In the genomic region with DNA sequence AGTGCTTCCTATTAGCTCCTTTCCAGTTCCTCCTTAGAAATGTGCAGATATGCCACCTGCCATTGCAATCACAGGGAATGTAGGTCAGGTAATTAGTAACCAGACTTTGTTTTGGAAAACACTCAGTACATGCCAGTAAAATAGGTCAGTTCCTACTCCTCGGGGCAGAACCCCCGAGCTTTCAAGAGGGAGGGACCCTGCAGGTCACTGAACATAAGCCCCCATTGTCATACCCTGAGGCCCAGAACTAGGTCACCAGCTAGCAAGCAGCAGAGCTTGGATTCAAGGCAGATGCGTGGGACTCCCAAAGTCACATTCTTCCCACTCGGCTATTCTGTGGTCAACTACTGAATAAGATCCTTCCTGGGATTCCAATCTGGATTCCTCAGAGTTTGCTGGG, we compare ENCODE assay signal across 1 cellular context.
TF ChIP-seq lines count a peak whose summit lies in the region.

No MANE protein-coding gene starts in this region.

TF ChIP-seq in GM23338, 12 proteins besides CTCF, POLR2A, EP300 and RAD21:
- TF ChIP-seq, protein P1, sequence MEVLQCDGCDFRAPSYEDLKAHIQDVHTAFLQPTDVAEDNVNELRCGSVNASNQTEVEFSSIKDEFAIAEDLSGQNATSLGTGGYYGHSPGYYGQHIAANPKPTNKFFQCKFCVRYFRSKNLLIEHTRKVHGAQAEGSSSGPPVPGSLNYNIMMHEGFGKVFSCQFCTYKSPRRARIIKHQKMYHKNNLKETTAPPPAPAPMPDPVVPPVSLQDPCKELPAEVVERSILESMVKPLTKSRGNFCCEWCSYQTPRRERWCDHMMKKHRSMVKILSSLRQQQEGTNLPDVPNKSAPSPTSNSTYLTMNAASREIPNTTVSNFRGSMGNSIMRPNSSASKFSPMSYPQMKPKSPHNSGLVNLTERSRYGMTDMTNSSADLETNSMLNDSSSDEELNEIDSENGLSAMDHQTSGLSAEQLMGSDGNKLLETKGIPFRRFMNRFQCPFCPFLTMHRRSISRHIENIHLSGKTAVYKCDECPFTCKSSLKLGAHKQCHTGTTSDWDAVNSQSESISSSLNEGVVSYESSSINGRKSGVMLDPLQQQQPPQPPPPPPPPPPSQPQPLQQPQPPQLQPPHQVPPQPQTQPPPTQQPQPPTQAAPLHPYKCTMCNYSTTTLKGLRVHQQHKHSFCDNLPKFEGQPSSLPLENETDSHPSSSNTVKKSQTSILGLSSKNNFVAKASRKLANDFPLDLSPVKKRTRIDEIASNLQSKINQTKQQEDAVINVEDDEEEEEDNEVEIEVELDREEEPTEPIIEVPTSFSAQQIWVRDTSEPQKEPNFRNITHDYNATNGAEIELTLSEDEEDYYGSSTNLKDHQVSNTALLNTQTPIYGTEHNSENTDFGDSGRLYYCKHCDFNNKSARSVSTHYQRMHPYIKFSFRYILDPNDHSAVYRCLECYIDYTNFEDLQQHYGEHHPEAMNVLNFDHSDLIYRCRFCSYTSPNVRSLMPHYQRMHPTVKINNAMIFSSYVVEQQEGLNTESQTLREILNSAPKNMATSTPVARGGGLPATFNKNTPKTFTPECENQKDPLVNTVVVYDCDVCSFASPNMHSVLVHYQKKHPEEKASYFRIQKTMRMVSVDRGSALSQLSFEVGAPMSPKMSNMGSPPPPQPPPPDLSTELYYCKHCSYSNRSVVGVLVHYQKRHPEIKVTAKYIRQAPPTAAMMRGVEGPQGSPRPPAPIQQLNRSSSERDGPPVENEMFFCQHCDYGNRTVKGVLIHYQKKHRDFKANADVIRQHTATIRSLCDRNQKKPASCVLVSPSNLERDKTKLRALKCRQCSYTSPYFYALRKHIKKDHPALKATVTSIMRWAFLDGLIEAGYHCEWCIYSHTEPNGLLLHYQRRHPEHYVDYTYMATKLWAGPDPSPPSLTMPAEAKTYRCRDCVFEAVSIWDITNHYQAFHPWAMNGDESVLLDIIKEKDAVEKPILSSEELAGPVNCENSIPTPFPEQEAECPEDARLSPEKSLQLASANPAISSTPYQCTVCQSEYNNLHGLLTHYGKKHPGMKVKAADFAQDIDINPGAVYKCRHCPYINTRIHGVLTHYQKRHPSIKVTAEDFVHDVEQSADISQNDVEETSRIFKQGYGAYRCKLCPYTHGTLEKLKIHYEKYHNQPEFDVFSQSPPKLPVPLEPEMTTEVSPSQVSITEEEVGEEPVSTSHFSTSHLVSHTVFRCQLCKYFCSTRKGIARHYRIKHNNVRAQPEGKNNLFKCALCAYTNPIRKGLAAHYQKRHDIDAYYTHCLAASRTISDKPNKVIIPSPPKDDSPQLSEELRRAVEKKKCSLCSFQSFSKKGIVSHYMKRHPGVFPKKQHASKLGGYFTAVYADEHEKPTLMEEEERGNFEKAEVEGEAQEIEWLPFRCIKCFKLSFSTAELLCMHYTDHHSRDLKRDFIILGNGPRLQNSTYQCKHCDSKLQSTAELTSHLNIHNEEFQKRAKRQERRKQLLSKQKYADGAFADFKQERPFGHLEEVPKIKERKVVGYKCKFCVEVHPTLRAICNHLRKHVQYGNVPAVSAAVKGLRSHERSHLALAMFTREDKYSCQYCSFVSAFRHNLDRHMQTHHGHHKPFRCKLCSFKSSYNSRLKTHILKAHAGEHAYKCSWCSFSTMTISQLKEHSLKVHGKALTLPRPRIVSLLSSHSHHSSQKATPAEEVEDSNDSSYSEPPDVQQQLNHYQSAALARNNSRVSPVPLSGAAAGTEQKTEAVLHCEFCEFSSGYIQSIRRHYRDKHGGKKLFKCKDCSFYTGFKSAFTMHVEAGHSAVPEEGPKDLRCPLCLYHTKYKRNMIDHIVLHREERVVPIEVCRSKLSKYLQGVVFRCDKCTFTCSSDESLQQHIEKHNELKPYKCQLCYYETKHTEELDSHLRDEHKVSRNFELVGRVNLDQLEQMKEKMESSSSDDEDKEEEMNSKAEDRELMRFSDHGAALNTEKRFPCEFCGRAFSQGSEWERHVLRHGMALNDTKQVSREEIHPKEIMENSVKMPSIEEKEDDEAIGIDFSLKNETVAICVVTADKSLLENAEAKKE (CRISPR knock-in tag; IDR thresholded peaks at IDR 0.05) = no peak
- TF ChIP-seq POLR2AphosphoS5 (IDR thresholded peaks at IDR 0.05; ENCODE audit: low read depth) (no peak), ZNF331 (CRISPR knock-in tag; IDR thresholded peaks at IDR 0.05; ENCODE audit: low read depth) (no peak), CREB1 (CRISPR knock-in tag; IDR thresholded peaks at IDR 0.05; ENCODE audit: low read depth) (no peak)
